In the genomic region with DNA sequence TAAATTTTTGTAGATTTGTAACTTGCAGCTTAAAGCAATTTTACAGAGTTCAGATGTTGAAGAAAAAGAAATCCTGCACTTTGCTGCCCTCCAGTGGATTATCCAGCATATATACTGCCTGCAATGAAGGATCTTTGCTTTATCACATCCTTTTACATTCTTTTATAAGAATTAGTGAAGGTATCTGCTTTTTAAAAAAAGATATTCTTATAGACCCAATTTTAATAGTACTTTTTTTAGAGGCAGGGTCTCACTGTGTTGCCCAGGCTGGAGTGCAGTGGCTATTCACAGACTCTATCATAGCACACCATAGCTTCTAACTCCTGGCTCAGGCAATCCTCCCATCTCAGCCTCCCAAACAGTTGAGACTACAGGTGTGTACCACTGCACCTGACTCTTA, we compare ENCODE assay signal across 8 cellular contexts.
DNase-seq lines count a peak whose midpoint lies in the region; ATAC-seq and TF ChIP-seq lines count a peak whose summit lies in the region.

No MANE protein-coding gene starts in this region.

- POLR2A ChIA-PET in GM10248 (lab: Yijun Ruan, JAX), result no interaction called here

- H3K36me3 Mint-ChIP-seq in osteocyte (ENCODE audit: unreplicated experiment), result peaks cover 8% of the 10 kb centered on the region

- ATAC-seq in SK-N-SH treated with all-trans-retinoic acid at 6 μM for 48 hours, result peak; percentile 91
- ATAC-seq in GM19467 (IDR thresholded peaks at IDR 0.05; ENCODE audit: unreplicated experiment), result no peak
- ATAC-seq in HG02642 (IDR thresholded peaks at IDR 0.05; ENCODE audit: poor library complexity, unreplicated experiment), result no peak

- TF ChIP-seq CTCF in GM10248 (IDR thresholded peaks at IDR 0.05; ENCODE audit: control extremely low read depth, extremely low read depth, low read depth, missing control alignments) (peak; percentile 64), epithelial cell of proximal tubule (conservative IDR thresholded peaks at IDR 0.05; ENCODE audit: low read depth, low read length) (peak; percentile 71), osteocyte (IDR thresholded peaks at IDR 0.05) (peak; percentile 78)

- no peaks in the 10 kb centered on the region for H3K27me3 Mint-ChIP-seq in osteocyte (ENCODE audit: unreplicated experiment)

- H3K4me3 Mint-ChIP-seq in osteocyte (ENCODE audit: unreplicated experiment), result no peak overlapping the region

- no peaks in the 10 kb centered on the region for H3K4me1 Mint-ChIP-seq in osteocyte (ENCODE audit: unreplicated experiment)

- H3K27ac Mint-ChIP-seq in osteocyte (ENCODE audit: unreplicated experiment), result no peak overlapping the region

- peak; percentile 29 for DNase-seq in Ammon's horn (ENCODE audit: low spot score)
- DNase-seq in GM10248 (ENCODE audit: extremely low spot score), result peak; percentile 18
- DNase-seq in HPDE6-E6E7 (ENCODE audit: extremely low spot score), result peak; percentile 4
- DNase-seq in epithelial cell of proximal tubule (ENCODE audit: low read depth), result no peak
- DNase-seq in osteocyte (ENCODE audit: extremely low spot score, unreplicated experiment), result no peak

- H3K9me3 Mint-ChIP-seq in osteocyte (ENCODE audit: unreplicated experiment), result no peaks in the 10 kb centered on the region

- H3K4me3 ChIP-seq in epithelial cell of proximal tubule (ENCODE audit: low read depth, low read length), result no peak overlapping the region

- CTCF ChIA-PET in GM10248 (lab: Yijun Ruan, JAX), result interaction anchor here (0.6 to 4.9 kb wide), 21 partner anchors 8 to 148 kb away, joined by 3 to 36 read pairs (median 4); a partner anchor contains a TSS

TF ChIP-seq in SK-N-SH treated with all-trans-retinoic acid at 6 μM for 48 hours, 23 proteins besides CTCF, POLR2A, EP300 and RAD21:
- no peak for TF ChIP-seq ZFP30 (CRISPR knock-in tag; IDR thresholded peaks at IDR 0.05)
- no peak for TF ChIP-seq ZC3H10 (CRISPR knock-in tag; IDR thresholded peaks at IDR 0.05)
- TF ChIP-seq, protein P1, sequence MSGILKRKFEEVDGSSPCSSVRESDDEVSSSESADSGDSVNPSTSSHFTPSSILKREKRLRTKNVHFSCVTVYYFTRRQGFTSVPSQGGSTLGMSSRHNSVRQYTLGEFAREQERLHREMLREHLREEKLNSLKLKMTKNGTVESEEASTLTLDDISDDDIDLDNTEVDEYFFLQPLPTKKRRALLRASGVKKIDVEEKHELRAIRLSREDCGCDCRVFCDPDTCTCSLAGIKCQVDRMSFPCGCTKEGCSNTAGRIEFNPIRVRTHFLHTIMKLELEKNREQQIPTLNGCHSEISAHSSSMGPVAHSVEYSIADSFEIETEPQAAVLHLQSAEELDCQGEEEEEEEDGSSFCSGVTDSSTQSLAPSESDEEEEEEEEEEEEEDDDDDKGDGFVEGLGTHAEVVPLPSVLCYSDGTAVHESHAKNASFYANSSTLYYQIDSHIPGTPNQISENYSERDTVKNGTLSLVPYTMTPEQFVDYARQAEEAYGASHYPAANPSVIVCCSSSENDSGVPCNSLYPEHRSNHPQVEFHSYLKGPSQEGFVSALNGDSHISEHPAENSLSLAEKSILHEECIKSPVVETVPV (CRISPR knock-in tag; IDR thresholded peaks at IDR 0.05), result no peak
- TF ChIP-seq, protein P2, sequence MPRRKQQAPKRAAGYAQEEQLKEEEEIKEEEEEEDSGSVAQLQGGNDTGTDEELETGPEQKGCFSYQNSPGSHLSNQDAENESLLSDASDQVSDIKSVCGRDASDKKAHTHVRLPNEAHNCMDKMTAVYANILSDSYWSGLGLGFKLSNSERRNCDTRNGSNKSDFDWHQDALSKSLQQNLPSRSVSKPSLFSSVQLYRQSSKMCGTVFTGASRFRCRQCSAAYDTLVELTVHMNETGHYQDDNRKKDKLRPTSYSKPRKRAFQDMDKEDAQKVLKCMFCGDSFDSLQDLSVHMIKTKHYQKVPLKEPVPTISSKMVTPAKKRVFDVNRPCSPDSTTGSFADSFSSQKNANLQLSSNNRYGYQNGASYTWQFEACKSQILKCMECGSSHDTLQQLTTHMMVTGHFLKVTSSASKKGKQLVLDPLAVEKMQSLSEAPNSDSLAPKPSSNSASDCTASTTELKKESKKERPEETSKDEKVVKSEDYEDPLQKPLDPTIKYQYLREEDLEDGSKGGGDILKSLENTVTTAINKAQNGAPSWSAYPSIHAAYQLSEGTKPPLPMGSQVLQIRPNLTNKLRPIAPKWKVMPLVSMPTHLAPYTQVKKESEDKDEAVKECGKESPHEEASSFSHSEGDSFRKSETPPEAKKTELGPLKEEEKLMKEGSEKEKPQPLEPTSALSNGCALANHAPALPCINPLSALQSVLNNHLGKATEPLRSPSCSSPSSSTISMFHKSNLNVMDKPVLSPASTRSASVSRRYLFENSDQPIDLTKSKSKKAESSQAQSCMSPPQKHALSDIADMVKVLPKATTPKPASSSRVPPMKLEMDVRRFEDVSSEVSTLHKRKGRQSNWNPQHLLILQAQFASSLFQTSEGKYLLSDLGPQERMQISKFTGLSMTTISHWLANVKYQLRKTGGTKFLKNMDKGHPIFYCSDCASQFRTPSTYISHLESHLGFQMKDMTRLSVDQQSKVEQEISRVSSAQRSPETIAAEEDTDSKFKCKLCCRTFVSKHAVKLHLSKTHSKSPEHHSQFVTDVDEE (CRISPR knock-in tag; IDR thresholded peaks at IDR 0.05), result no peak
- TF ChIP-seq, protein P3, sequence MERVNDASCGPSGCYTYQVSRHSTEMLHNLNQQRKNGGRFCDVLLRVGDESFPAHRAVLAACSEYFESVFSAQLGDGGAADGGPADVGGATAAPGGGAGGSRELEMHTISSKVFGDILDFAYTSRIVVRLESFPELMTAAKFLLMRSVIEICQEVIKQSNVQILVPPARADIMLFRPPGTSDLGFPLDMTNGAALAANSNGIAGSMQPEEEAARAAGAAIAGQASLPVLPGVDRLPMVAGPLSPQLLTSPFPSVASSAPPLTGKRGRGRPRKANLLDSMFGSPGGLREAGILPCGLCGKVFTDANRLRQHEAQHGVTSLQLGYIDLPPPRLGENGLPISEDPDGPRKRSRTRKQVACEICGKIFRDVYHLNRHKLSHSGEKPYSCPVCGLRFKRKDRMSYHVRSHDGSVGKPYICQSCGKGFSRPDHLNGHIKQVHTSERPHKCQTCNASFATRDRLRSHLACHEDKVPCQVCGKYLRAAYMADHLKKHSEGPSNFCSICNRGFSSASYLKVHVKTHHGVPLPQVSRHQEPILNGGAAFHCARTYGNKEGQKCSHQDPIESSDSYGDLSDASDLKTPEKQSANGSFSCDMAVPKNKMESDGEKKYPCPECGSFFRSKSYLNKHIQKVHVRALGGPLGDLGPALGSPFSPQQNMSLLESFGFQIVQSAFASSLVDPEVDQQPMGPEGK (CRISPR knock-in tag; IDR thresholded peaks at IDR 0.05; ENCODE audit: borderline replicate concordance), result no peak
- TF ChIP-seq, protein P4, sequence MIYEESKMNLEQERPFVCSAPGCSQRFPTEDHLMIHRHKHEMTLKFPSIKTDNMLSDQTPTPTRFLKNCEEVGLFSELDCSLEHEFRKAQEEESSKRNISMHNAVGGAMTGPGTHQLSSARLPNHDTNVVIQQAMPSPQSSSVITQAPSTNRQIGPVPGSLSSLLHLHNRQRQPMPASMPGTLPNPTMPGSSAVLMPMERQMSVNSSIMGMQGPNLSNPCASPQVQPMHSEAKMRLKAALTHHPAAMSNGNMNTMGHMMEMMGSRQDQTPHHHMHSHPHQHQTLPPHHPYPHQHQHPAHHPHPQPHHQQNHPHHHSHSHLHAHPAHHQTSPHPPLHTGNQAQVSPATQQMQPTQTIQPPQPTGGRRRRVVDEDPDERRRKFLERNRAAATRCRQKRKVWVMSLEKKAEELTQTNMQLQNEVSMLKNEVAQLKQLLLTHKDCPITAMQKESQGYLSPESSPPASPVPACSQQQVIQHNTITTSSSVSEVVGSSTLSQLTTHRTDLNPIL (CRISPR knock-in tag; IDR thresholded peaks at IDR 0.05; ENCODE audit: low read depth), result no peak
- TF ChIP-seq OSR1 (CRISPR knock-in tag; IDR thresholded peaks at IDR 0.05), result no peak
- TF ChIP-seq TCF4 (CRISPR knock-in tag; IDR thresholded peaks at IDR 0.05; ENCODE audit: borderline replicate concordance), result no peak

Comparison
In these comparisons a context has a peak if more than half of its experiments do, and no peak if none do; other contexts are left out.
1. DNase-seq: peak in Ammon's horn (single experiment), GM10248 (single experiment) and HPDE6-E6E7 (single experiment); none in epithelial cell of proximal tubule (single experiment) and osteocyte (single experiment).
2. Peak in every context shown above with its lines, with median percentiles within 50 percentile points of each other: CTCF ChIP-seq.